Comparison of ENCODE assay signal across 8 cellular contexts in genomic region chr19:46849610-46850009, GRCh38. TPM values are rescaled to one million over a fixed set of nuclear protein-coding genes. Genes with fewer than 3 reads are reported as not detected.
DNase-seq lines count a peak whose midpoint lies in the region; ATAC-seq and TF ChIP-seq lines count a peak whose summit lies in the region.

No MANE protein-coding gene starts in this region.

- H3K36me3 Mint-ChIP-seq in activated T-cell treated with anti-CD3 and anti-CD28 coated beads, Interleukin-2, amount 50 U/mL, for 24 hours (ENCODE audit: low read depth), result peaks cover 26% of the 10 kb centered on the region
- peaks cover 6% of the 10 kb centered on the region for H3K36me3 Mint-ChIP-seq in activated naive CD8-positive, alpha-beta T cell treated with anti-CD3 and anti-CD28 coated beads, Interleukin-2, amount 10 ng/mL, durations not matched to agents 7 days and 5 days

- no peaks in the 10 kb centered on the region for H3K9me3 ChIP-seq in thyroid gland

- peak overlapping the region in 2 of 3 donors; percentile 59 to 82 for H3K4me3 ChIP-seq in thyroid gland (replicated peaks in 1 of 3)

- ATAC-seq in activated naive CD8-positive, alpha-beta T cell treated with anti-CD3 and anti-CD28 coated beads, Interleukin-2, amount 10 ng/mL, durations not matched to agents 7 days and 5 days (ENCODE audit: low read depth), result no peak

- TF ChIP-seq CTCF in thyroid gland (IDR thresholded peaks at IDR 0.05), result no peak

- POLR2A ChIA-PET in activated naive CD8-positive, alpha-beta T cell treated with anti-CD3 and anti-CD28 coated beads, Interleukin-2, amount 10 ng/mL, durations not matched to agents 7 days and 5 days (lab: Charles Lee), result interaction anchor here (1.4 kb wide), 1 partner anchor 61 kb away, joined by 8 read pairs; the partner anchor contains the start of gene SLC1A5

- H3K4me1 ChIP-seq in thyroid gland, result peaks cover 8 to 16% of the 10 kb centered on the region in 2 donors

- H3K4me1 Mint-ChIP-seq in activated T-cell treated with anti-CD3 and anti-CD28 coated beads, Interleukin-2, amount 50 U/mL, for 24 hours (ENCODE audit: low read depth), result peaks cover 24% of the 10 kb centered on the region
- peaks cover 25% of the 10 kb centered on the region for H3K4me1 Mint-ChIP-seq in activated naive CD8-positive, alpha-beta T cell treated with anti-CD3 and anti-CD28 coated beads, Interleukin-2, amount 10 ng/mL, durations not matched to agents 7 days and 5 days

- no peaks in the 10 kb centered on the region for H3K27me3 Mint-ChIP-seq in activated T-cell treated with anti-CD3 and anti-CD28 coated beads, Interleukin-2, amount 50 U/mL, for 24 hours
- H3K27me3 Mint-ChIP-seq in activated naive CD8-positive, alpha-beta T cell treated with anti-CD3 and anti-CD28 coated beads, Interleukin-2, amount 10 ng/mL, durations not matched to agents 7 days and 5 days, result peaks cover 2% of the 10 kb centered on the region

- no peaks in the 10 kb centered on the region for H3K27me3 ChIP-seq in thyroid gland

- no peaks in the 10 kb centered on the region for H3K9me3 Mint-ChIP-seq in activated T-cell treated with anti-CD3 and anti-CD28 coated beads, Interleukin-2, amount 50 U/mL, for 24 hours
- H3K9me3 Mint-ChIP-seq in activated naive CD8-positive, alpha-beta T cell treated with anti-CD3 and anti-CD28 coated beads, Interleukin-2, amount 10 ng/mL, durations not matched to agents 7 days and 5 days, result no peaks in the 10 kb centered on the region

- WGBS in thyroid gland, 2 donors, result 40 to 45% methylated on average over 5 of the region's 5 CpGs

- intact Hi-C loops in thyroid gland (cut with DNase I), result loop anchor here (5.0 to 10.0 kb wide), 2 partner anchors 273 to 405 kb away; partner anchors contain the start of gene CCDC9

- TF ChIP-seq POLR2A in thyroid gland (IDR thresholded peaks at IDR 0.05), result no peak

- H3K4me3 Mint-ChIP-seq in activated T-cell treated with anti-CD3 and anti-CD28 coated beads, Interleukin-2, amount 50 U/mL, for 24 hours, result peak overlapping the region; percentile 91
- H3K4me3 Mint-ChIP-seq in activated naive CD8-positive, alpha-beta T cell treated with anti-CD3 and anti-CD28 coated beads, Interleukin-2, amount 10 ng/mL, durations not matched to agents 7 days and 5 days, result peak overlapping the region; percentile 92

- peak overlapping the region; percentile 90 for H3K27ac Mint-ChIP-seq in activated T-cell treated with anti-CD3 and anti-CD28 coated beads, Interleukin-2, amount 50 U/mL, for 24 hours
- H3K27ac Mint-ChIP-seq in activated naive CD8-positive, alpha-beta T cell treated with anti-CD3 and anti-CD28 coated beads, Interleukin-2, amount 10 ng/mL, durations not matched to agents 7 days and 5 days, result peak overlapping the region; percentile 88

- peak overlapping the region; percentile 16 to 74 (median 59) for H3K27ac ChIP-seq in thyroid gland

- DNase-seq in activated T-cell treated with anti-CD3 and anti-CD28 coated beads, Interleukin-2, amount 50 U/mL, for 24 hours, result no peak
- no peak for DNase-seq in activated T-cell treated with anti-CD3 and anti-CD28 coated beads, Interleukin-2, amount 50 U/mL, for 48 hours
- no peak for DNase-seq in activated naive CD8-positive, alpha-beta T cell treated with anti-CD3 and anti-CD28 coated beads, Interleukin-2, amount 10 ng/mL, durations not matched to agents 7 days and 5 days
- DNase-seq in left kidney (ENCODE audit: low read depth, low spot score) (peak; percentile 33), thyroid gland (no peak), D341Med (ENCODE audit: low spot score) (no peak), dedifferentiated amniotic fluid mesenchymal stem cell (ENCODE audit: extremely low spot score) (no peak), islet precursor cell (no peak)

- H3K36me3 ChIP-seq in thyroid gland, result peaks cover under 1 to 2% of the 10 kb centered on the region in 2 donors

RNA-seq across cellular contexts. Expression of gene AP2S1, which starts 1.0 kb away (rescaled TPM):
- 100 to 1,000 TPM; 103 to 110 TPM for total RNA-seq in activated naive CD8-positive, alpha-beta T cell treated with anti-CD3 and anti-CD28 coated beads, Interleukin-2, amount 10 ng/mL, durations not matched to agents 7 days and 5 days
- 10 to 100 TPM; 29.8 to 98.4 (median 64.1) TPM for total RNA-seq in thyroid gland

RNA-seq across cellular contexts. Expression of gene ARHGAP35, which starts 11.2 kb away (rescaled TPM):
- 10 to 100 TPM; 38.8 to 42.7 TPM for total RNA-seq in activated naive CD8-positive, alpha-beta T cell treated with anti-CD3 and anti-CD28 coated beads, Interleukin-2, amount 10 ng/mL, durations not matched to agents 7 days and 5 days
- 10 to 100 TPM; 51.2 to 82.9 (median 67.0) TPM for total RNA-seq in thyroid gland
